14 cellular contexts compared by ENCODE assay signal in genomic region chr13:94228781-94229180, GRCh38.
"Had no signal": no experiment of that assay in that cellular context is flagged by ENCODE, and none has a peak within 500 bp of the region (broad histone marks: within the 10 kb centered on the region; RNA-seq: fewer than 3 reads in every experiment).

No MANE protein-coding gene starts in this region.

- H3K27ac Mint-ChIP-seq: activated naive CD4-positive, alpha-beta T cell treated with anti-CD3 and anti-CD28 coated beads, Interleukin-2, amount 50 U/mL, for 24 hours; natural killer cell had no signal

- H3K36me3 Mint-ChIP-seq: activated naive CD4-positive, alpha-beta T cell treated with anti-CD3 and anti-CD28 coated beads, Interleukin-2, amount 50 U/mL, for 24 hours; natural killer cell had no signal

- H3K9me3 Mint-ChIP-seq: activated naive CD4-positive, alpha-beta T cell treated with anti-CD3 and anti-CD28 coated beads, Interleukin-2, amount 50 U/mL, for 24 hours; natural killer cell had no signal

- H3K4me1 Mint-ChIP-seq: natural killer cell had no signal

- ATAC-seq: natural killer cell; psoas muscle; stimulated activated naive CD8-positive, alpha-beta T cell treated with anti-CD3 and anti-CD28 coated beads, Interleukin-15, Interleukin-2, amounts not matched to agents 100 U/mL and 50 U/mL, for 24 hours; upper lobe of right lung had no signal

- H3K9me3 ChIP-seq: esophagus squamous epithelium, psoas muscle, upper lobe of right lung had no signal

- H3K4me3 ChIP-seq: esophagus squamous epithelium, psoas muscle, upper lobe of right lung had no signal

- H3K4me3 Mint-ChIP-seq: activated naive CD4-positive, alpha-beta T cell treated with anti-CD3 and anti-CD28 coated beads, Interleukin-2, amount 50 U/mL, for 24 hours; natural killer cell had no signal

- H3K36me3 ChIP-seq: brain microvascular endothelial cell, esophagus squamous epithelium, upper lobe of right lung had no signal

- H3K4me1 ChIP-seq: psoas muscle, upper lobe of right lung had no signal

- DNase-seq: activated CD4-positive, CD25-positive, alpha-beta regulatory T cell; activated T-cell treated with anti-CD3 and anti-CD28 coated beads, Interleukin-2, amount 50 U/mL, for 1 hour; amygdala; brain microvascular endothelial cell; esophagus squamous epithelium; hypothalamus; natural killer cell; occipital lobe; psoas muscle; stimulated activated CD4-positive, alpha-beta T cell treated with anti-CD3 and anti-CD28 coated beads, Interleukin-2, amount 100 ng/mL, for 48 hours; stimulated activated naive CD8-positive, alpha-beta T cell treated with anti-CD3 and anti-CD28 coated beads, Interleukin-15, Interleukin-2, amounts not matched to agents 100 U/mL and 50 U/mL, for 24 hours; T-helper 2 cell; upper lobe of right lung had no signal

- H3K27ac ChIP-seq: brain microvascular endothelial cell, esophagus squamous epithelium, psoas muscle, upper lobe of right lung had no signal

- H3K27me3 ChIP-seq: brain microvascular endothelial cell, esophagus squamous epithelium, upper lobe of right lung had no signal
